In the genomic region with DNA sequence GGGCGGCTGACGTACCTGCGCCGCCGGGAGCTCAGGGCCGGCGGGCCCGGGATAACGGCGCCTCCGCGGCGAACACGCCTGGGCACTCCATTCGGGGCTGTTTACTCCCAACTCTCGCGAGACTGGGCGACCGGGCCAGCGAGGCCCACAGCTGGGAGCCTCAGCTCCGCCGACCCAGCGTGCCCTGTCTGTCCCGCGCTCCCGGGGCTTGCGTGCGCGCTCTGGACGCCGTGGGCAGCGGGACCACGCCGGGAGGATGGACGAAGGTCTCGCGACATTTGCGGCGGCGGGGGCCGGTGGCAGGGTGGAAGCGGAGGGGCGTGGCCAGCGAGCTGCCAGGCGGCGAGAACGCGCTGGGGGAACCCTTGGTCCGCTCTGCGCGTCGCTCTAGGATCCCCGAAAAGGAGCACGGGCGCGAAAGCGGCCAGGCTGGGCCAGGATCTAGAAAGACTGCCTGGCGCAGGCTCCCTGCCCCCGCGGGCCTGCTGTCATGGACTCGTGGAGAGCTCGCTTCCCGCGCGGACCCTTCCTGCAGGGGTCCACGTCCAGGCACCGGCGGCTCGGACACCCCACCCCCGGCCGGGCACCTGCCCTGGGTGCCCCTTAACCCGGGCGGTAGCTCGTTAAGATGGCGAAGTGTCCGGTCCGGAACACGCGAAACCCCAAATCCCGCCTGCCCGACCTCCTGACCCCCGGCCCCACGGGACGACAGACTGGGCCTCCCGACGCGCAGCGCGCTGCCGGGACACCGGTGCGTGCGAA, we compare ENCODE assay signal across 1 cellular context.
TF ChIP-seq lines count a peak whose summit lies in the region.

A gene (minus strand): TSS at position 223 of the 762 bp plus-strand sequence. CDS start 15,159 bp downstream, outside the sequence.

TF ChIP-seq in HepG2, 621 proteins besides CTCF, POLR2A, EP300 and RAD21 (continued from another document and continues in another):
- TF ChIP-seq, protein P1, sequence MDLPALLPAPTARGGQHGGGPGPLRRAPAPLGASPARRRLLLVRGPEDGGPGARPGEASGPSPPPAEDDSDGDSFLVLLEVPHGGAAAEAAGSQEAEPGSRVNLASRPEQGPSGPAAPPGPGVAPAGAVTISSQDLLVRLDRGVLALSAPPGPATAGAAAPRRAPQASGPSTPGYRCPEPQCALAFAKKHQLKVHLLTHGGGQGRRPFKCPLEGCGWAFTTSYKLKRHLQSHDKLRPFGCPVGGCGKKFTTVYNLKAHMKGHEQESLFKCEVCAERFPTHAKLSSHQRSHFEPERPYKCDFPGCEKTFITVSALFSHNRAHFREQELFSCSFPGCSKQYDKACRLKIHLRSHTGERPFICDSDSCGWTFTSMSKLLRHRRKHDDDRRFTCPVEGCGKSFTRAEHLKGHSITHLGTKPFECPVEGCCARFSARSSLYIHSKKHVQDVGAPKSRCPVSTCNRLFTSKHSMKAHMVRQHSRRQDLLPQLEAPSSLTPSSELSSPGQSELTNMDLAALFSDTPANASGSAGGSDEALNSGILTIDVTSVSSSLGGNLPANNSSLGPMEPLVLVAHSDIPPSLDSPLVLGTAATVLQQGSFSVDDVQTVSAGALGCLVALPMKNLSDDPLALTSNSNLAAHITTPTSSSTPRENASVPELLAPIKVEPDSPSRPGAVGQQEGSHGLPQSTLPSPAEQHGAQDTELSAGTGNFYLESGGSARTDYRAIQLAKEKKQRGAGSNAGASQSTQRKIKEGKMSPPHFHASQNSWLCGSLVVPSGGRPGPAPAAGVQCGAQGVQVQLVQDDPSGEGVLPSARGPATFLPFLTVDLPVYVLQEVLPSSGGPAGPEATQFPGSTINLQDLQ (CRISPR knock-in tag; IDR thresholded peaks at IDR 0.05), result peak; percentile 52; the same call in 1 of the 2 replicates
- TF ChIP-seq ZFP62 (CRISPR knock-in tag; IDR thresholded peaks at IDR 0.05) (no peak), KLF13 (CRISPR knock-in tag; IDR thresholded peaks at IDR 0.05) (peak; percentile 87), ZNF180 (CRISPR knock-in tag; IDR thresholded peaks at IDR 0.05; ENCODE audit: borderline replicate concordance, low read depth) (0 out of 2 replicates have a peak, but pooled peaks have one; percentile 21), HHEX (CRISPR knock-in tag; IDR thresholded peaks at IDR 0.05) (no peak), MEIS2 (CRISPR knock-in tag; IDR thresholded peaks at IDR 0.05) (peak; percentile 45; the same call in 1 of the 2 replicates), ZNF549 (CRISPR knock-in tag; IDR thresholded peaks at IDR 0.05) (peak; percentile 11; the same call in 1 of the 2 replicates), CEBPB (IDR thresholded peaks at IDR 0.05; ENCODE audit: borderline replicate concordance, low read depth, low read length) (no peak), MYNN (CRISPR knock-in tag; IDR thresholded peaks at IDR 0.05; ENCODE audit: low read depth) (peak; percentile 66), CBFB (CRISPR knock-in tag; IDR thresholded peaks at IDR 0.05) (no peak; the same call in 1 of the 2 replicates), ZNF136 (CRISPR knock-in tag; IDR thresholded peaks at IDR 0.05; ENCODE audit: low read depth) (peak; percentile 92; the same call in 1 of the 2 replicates), TOE1 (CRISPR knock-in tag; IDR thresholded peaks at IDR 0.05) (no peak; the same call in 1 of the 2 replicates), GABPB1 (CRISPR knock-in tag; IDR thresholded peaks at IDR 0.05) (peak; percentile 84), MED1 (CRISPR knock-in tag; IDR thresholded peaks at IDR 0.05) (peak; percentile 80), NR2F6 (IDR thresholded peaks at IDR 0.05) (peak; percentile 86), NR2F6 (CRISPR knock-in tag; IDR thresholded peaks at IDR 0.05) (peak; percentile 88)
- TF ChIP-seq, protein P2, sequence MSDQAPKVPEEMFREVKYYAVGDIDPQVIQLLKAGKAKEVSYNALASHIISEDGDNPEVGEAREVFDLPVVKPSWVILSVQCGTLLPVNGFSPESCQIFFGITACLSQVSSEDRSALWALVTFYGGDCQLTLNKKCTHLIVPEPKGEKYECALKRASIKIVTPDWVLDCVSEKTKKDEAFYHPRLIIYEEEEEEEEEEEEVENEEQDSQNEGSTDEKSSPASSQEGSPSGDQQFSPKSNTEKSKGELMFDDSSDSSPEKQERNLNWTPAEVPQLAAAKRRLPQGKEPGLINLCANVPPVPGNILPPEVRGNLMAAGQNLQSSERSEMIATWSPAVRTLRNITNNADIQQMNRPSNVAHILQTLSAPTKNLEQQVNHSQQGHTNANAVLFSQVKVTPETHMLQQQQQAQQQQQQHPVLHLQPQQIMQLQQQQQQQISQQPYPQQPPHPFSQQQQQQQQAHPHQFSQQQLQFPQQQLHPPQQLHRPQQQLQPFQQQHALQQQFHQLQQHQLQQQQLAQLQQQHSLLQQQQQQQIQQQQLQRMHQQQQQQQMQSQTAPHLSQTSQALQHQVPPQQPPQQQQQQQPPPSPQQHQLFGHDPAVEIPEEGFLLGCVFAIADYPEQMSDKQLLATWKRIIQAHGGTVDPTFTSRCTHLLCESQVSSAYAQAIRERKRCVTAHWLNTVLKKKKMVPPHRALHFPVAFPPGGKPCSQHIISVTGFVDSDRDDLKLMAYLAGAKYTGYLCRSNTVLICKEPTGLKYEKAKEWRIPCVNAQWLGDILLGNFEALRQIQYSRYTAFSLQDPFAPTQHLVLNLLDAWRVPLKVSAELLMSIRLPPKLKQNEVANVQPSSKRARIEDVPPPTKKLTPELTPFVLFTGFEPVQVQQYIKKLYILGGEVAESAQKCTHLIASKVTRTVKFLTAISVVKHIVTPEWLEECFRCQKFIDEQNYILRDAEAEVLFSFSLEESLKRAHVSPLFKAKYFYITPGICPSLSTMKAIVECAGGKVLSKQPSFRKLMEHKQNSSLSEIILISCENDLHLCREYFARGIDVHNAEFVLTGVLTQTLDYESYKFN (CRISPR knock-in tag; conservative IDR thresholded peaks at IDR 0.05), result peak; percentile 48
- TF ChIP-seq, protein P3, sequence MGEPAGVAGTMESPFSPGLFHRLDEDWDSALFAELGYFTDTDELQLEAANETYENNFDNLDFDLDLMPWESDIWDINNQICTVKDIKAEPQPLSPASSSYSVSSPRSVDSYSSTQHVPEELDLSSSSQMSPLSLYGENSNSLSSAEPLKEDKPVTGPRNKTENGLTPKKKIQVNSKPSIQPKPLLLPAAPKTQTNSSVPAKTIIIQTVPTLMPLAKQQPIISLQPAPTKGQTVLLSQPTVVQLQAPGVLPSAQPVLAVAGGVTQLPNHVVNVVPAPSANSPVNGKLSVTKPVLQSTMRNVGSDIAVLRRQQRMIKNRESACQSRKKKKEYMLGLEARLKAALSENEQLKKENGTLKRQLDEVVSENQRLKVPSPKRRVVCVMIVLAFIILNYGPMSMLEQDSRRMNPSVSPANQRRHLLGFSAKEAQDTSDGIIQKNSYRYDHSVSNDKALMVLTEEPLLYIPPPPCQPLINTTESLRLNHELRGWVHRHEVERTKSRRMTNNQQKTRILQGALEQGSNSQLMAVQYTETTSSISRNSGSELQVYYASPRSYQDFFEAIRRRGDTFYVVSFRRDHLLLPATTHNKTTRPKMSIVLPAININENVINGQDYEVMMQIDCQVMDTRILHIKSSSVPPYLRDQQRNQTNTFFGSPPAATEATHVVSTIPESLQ (CRISPR knock-in tag; conservative IDR thresholded peaks at IDR 0.05), result no peak
- TF ChIP-seq, protein P4, sequence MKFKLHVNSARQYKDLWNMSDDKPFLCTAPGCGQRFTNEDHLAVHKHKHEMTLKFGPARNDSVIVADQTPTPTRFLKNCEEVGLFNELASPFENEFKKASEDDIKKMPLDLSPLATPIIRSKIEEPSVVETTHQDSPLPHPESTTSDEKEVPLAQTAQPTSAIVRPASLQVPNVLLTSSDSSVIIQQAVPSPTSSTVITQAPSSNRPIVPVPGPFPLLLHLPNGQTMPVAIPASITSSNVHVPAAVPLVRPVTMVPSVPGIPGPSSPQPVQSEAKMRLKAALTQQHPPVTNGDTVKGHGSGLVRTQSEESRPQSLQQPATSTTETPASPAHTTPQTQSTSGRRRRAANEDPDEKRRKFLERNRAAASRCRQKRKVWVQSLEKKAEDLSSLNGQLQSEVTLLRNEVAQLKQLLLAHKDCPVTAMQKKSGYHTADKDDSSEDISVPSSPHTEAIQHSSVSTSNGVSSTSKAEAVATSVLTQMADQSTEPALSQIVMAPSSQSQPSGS (CRISPR knock-in tag; IDR thresholded peaks at IDR 0.05), result peak; percentile 46
- TF ChIP-seq, protein P5, sequence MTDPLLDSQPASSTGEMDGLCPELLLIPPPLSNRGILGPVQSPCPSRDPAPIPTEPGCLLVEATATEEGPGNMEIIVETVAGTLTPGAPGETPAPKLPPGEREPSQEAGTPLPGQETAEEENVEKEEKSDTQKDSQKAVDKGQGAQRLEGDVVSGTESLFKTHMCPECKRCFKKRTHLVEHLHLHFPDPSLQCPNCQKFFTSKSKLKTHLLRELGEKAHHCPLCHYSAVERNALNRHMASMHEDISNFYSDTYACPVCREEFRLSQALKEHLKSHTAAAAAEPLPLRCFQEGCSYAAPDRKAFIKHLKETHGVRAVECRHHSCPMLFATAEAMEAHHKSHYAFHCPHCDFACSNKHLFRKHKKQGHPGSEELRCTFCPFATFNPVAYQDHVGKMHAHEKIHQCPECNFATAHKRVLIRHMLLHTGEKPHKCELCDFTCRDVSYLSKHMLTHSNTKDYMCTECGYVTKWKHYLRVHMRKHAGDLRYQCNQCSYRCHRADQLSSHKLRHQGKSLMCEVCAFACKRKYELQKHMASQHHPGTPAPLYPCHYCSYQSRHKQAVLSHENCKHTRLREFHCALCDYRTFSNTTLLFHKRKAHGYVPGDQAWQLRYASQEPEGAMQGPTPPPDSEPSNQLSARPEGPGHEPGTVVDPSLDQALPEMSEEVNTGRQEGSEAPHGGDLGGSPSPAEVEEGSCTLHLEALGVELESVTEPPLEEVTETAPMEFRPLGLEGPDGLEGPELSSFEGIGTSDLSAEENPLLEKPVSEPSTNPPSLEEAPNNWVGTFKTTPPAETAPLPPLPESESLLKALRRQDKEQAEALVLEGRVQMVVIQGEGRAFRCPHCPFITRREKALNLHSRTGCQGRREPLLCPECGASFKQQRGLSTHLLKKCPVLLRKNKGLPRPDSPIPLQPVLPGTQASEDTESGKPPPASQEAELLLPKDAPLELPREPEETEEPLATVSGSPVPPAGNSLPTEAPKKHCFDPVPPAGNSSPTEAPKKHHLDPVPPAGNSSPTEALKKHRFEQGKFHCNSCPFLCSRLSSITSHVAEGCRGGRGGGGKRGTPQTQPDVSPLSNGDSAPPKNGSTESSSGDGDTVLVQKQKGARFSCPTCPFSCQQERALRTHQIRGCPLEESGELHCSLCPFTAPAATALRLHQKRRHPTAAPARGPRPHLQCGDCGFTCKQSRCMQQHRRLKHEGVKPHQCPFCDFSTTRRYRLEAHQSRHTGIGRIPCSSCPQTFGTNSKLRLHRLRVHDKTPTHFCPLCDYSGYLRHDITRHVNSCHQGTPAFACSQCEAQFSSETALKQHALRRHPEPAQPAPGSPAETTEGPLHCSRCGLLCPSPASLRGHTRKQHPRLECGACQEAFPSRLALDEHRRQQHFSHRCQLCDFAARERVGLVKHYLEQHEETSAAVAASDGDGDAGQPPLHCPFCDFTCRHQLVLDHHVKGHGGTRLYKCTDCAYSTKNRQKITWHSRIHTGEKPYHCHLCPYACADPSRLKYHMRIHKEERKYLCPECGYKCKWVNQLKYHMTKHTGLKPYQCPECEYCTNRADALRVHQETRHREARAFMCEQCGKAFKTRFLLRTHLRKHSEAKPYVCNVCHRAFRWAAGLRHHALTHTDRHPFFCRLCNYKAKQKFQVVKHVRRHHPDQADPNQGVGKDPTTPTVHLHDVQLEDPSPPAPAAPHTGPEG (CRISPR knock-in tag; IDR thresholded peaks at IDR 0.05), result peak; percentile 3
- TF ChIP-seq, protein P6, sequence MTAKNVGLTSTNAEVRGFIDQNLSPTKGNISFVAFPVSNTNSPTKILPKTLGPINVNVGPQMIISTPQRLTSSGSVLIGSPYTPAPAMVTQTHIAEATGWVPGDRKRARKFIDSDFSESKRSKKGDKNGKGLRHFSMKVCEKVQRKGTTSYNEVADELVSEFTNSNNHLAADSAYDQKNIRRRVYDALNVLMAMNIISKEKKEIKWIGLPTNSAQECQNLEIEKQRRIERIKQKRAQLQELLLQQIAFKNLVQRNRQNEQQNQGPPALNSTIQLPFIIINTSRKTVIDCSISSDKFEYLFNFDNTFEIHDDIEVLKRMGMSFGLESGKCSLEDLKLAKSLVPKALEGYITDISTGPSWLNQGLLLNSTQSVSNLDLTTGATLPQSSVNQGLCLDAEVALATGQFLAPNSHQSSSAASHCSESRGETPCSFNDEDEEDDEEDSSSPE (CRISPR knock-in tag; IDR thresholded peaks at IDR 0.05), result peak; percentile 92
- TF ChIP-seq, protein P7, sequence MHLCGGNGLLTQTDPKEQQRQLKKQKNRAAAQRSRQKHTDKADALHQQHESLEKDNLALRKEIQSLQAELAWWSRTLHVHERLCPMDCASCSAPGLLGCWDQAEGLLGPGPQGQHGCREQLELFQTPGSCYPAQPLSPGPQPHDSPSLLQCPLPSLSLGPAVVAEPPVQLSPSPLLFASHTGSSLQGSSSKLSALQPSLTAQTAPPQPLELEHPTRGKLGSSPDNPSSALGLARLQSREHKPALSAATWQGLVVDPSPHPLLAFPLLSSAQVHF (CRISPR knock-in tag; IDR thresholded peaks at IDR 0.05), result no peak
- TF ChIP-seq, protein P8, sequence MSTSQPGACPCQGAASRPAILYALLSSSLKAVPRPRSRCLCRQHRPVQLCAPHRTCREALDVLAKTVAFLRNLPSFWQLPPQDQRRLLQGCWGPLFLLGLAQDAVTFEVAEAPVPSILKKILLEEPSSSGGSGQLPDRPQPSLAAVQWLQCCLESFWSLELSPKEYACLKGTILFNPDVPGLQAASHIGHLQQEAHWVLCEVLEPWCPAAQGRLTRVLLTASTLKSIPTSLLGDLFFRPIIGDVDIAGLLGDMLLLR (CRISPR knock-in tag; IDR thresholded peaks at IDR 0.05), result peak; percentile 51; the same call in 1 of the 2 replicates
- TF ChIP-seq, protein P9, sequence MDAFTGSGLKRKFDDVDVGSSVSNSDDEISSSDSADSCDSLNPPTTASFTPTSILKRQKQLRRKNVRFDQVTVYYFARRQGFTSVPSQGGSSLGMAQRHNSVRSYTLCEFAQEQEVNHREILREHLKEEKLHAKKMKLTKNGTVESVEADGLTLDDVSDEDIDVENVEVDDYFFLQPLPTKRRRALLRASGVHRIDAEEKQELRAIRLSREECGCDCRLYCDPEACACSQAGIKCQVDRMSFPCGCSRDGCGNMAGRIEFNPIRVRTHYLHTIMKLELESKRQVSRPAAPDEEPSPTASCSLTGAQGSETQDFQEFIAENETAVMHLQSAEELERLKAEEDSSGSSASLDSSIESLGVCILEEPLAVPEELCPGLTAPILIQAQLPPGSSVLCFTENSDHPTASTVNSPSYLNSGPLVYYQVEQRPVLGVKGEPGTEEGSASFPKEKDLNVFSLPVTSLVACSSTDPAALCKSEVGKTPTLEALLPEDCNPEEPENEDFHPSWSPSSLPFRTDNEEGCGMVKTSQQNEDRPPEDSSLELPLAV (CRISPR knock-in tag; conservative IDR thresholded peaks at IDR 0.05; ENCODE audit: low read depth), result no peak
- TF ChIP-seq, protein P10, sequence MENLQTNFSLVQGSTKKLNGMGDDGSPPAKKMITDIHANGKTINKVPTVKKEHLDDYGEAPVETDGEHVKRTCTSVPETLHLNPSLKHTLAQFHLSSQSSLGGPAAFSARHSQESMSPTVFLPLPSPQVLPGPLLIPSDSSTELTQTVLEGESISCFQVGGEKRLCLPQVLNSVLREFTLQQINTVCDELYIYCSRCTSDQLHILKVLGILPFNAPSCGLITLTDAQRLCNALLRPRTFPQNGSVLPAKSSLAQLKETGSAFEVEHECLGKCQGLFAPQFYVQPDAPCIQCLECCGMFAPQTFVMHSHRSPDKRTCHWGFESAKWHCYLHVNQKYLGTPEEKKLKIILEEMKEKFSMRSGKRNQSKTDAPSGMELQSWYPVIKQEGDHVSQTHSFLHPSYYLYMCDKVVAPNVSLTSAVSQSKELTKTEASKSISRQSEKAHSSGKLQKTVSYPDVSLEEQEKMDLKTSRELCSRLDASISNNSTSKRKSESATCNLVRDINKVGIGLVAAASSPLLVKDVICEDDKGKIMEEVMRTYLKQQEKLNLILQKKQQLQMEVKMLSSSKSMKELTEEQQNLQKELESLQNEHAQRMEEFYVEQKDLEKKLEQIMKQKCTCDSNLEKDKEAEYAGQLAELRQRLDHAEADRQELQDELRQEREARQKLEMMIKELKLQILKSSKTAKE (CRISPR knock-in tag; IDR thresholded peaks at IDR 0.05; ENCODE audit: borderline replicate concordance), result no peak
